ENCODE assay signal across 14 cellular contexts in genomic region chr6:2951723-2952122, GRCh38. TPM values are rescaled to one million over a fixed set of nuclear protein-coding genes. Genes with fewer than 3 reads are reported as not detected.
DNase-seq lines count a peak whose midpoint lies in the region; ATAC-seq and TF ChIP-seq lines count a peak whose summit lies in the region.
"Had no signal": no experiment of that assay in that cellular context is flagged by ENCODE, and none has a peak within 500 bp of the region (broad histone marks: within the 10 kb centered on the region; RNA-seq: fewer than 3 reads in every experiment).

No MANE protein-coding gene starts in this region.

- no peak for ATAC-seq in CD8-positive, alpha-beta T cell
- no peak for ATAC-seq in WTC11
- peak; percentile 51 for ATAC-seq in sciatic nerve
- no peak for ATAC-seq in GM21447 (IDR thresholded peaks at IDR 0.05; ENCODE audit: unreplicated experiment)
- no peak for ATAC-seq in HG03139 (IDR thresholded peaks at IDR 0.05; ENCODE audit: unreplicated experiment)

- H3K9me3 ChIP-seq in CD8-positive, alpha-beta T cell (ENCODE audit: low read length) = no peaks in the 10 kb centered on the region
- H3K9me3 ChIP-seq: BLaER1 had no signal

- no peaks in the 10 kb centered on the region for H3K27me3 Mint-ChIP-seq in CD8-positive, alpha-beta T cell (ENCODE audit: low read depth)
- no peaks in the 10 kb centered on the region for H3K27me3 Mint-ChIP-seq in WTC11 (ENCODE audit: low read depth)
- peaks cover 0 to 2% (median 0%) of the 10 kb centered on the region in 3 donors for H3K27me3 Mint-ChIP-seq in immature natural killer cell (ENCODE audit: low read depth in 3 of 3)

- CTCF ChIA-PET in CD8-positive, alpha-beta T cell (lab: Charles Lee) = interaction anchor here (0.8 to 9.1 kb wide), 26 partner anchors 8 to 185 kb away, joined by 3 to 119 read pairs (median 5); no protein-coding TSS in a partner anchor
- CTCF ChIA-PET in WTC11 (lab: Charles Lee) = interaction anchor here (0.8 to 3.3 kb wide), 67 partner anchors 9 to 464 kb away, joined by 3 to 203 read pairs (median 6); partner anchors contain the start of genes NQO2, RIPK1, SERPINB1 and SERPINB6

- peaks cover 17% of the 10 kb centered on the region for H3K4me1 Mint-ChIP-seq in CD8-positive, alpha-beta T cell (ENCODE audit: low read depth)
- H3K4me1 Mint-ChIP-seq in WTC11 (peaks cover 24% of the 10 kb centered on the region), immature natural killer cell (peaks cover 17 to 24% of the 10 kb centered on the region in 2 donors)

- peaks cover 11% of the 10 kb centered on the region for H3K4me1 ChIP-seq in CD8-positive, alpha-beta T cell (ENCODE audit: insufficient read depth, low read length)

- H3K9me3 Mint-ChIP-seq in CD8-positive, alpha-beta T cell = no peaks in the 10 kb centered on the region
- H3K9me3 Mint-ChIP-seq in WTC11 (no peaks in the 10 kb centered on the region), immature natural killer cell (no peaks in the 10 kb centered on the region)
- H3K9me3 Mint-ChIP-seq: activated T-helper 1 cell treated with anti-CD3 and anti-CD28 coated beads, Interleukin-12 subunit alpha, Interleukin-12 subunit beta, Interleukin-2, Interleukin-4 antibody, amounts not matched to agents 30 ng/mL and 10 ng/mL and 1 ng/mL, durations not matched to agents 14 hours and 24 hours and 36 hours; nephron progenitor cell had no signal

- POLR2A ChIA-PET in CD8-positive, alpha-beta T cell (lab: Charles Lee) = interaction anchor here (1.0 to 3.2 kb wide), 6 partner anchors 9 to 38 kb away, joined by 3 to 19 read pairs (median 6); no protein-coding TSS in a partner anchor
- POLR2A ChIA-PET in WTC11 (lab: Charles Lee) = interaction anchor here (1.2 to 2.6 kb wide), 2 partner anchors 20 to 38 kb away, joined by 4 to 25 read pairs; partner anchors contain the start of gene SERPINB6

- intact Hi-C loops in CD8-positive, alpha-beta T cell (cut with DNase I, micrococcal nuclease) = loop anchor here (1.0 to 2.0 kb wide), 5 partner anchors 11 to 38 kb away; partner anchors contain the start of gene SERPINB6 (in 1 of the 2)
- intact Hi-C loops in sciatic nerve (cut with DNase I) = no loop called here

- no peak overlapping the region for H3K4me3 ChIP-seq in CD8-positive, alpha-beta T cell (ENCODE audit: low read depth, low read length)
- H3K4me3 ChIP-seq: BLaER1, PC-9 had no signal

- no peak overlapping the region for H3K4me3 Mint-ChIP-seq in CD8-positive, alpha-beta T cell
- H3K4me3 Mint-ChIP-seq in WTC11 (no peak overlapping the region), immature natural killer cell (peak overlapping the region; percentile 27 to 52 (median 46))
- H3K4me3 Mint-ChIP-seq: nephron progenitor cell had no signal

- TF ChIP-seq CTCF in CD8-positive, alpha-beta T cell (IDR thresholded peaks at IDR 0.05) = no peak
- no peak for TF ChIP-seq CTCF in WTC11 (IDR thresholded peaks at IDR 0.05)

- peak overlapping the region; percentile 69 for H3K27ac Mint-ChIP-seq in CD8-positive, alpha-beta T cell
- H3K27ac Mint-ChIP-seq in WTC11 = peak overlapping the region; percentile 21; the same call in 1 of the 2 replicates
- H3K27ac Mint-ChIP-seq in immature natural killer cell = peak overlapping the region; percentile 66 to 88 (median 78)
- H3K27ac Mint-ChIP-seq: activated T-helper 1 cell treated with anti-CD3 and anti-CD28 coated beads, Interleukin-12 subunit alpha, Interleukin-12 subunit beta, Interleukin-2, Interleukin-4 antibody, amounts not matched to agents 30 ng/mL and 10 ng/mL and 1 ng/mL, durations not matched to agents 14 hours and 24 hours and 36 hours; nephron progenitor cell had no signal

- no peak for DNase-seq in CD8-positive, alpha-beta T cell
- DNase-seq in WTC11 (ENCODE audit: low spot score) (no peak), immature natural killer cell (peak in 2 of 3 donors; percentile 22 to 41), sciatic nerve (ENCODE audit: low spot score) (no peak), GM03348 (ENCODE audit: low spot score) (no peak), NCI-H2227 treated with DMSO at 0.1 percent for 48 hours (lab: John Stamatoyannopoulos, UW) (no peak)
- DNase-seq: NCI-H1436; PC-9; stimulated activated CD4-positive, alpha-beta T cell treated with anti-CD3 and anti-CD28 coated beads, Interleukin-4, amount 100 ng/mL, for 24 hours had no signal

- H3K36me3 Mint-ChIP-seq in CD8-positive, alpha-beta T cell = peaks cover 64% of the 10 kb centered on the region
- peaks cover 5% of the 10 kb centered on the region; the same call in 1 of the 2 replicates for H3K36me3 Mint-ChIP-seq in WTC11
- H3K36me3 Mint-ChIP-seq in immature natural killer cell = peaks cover 29 to 62% (median 58%) of the 10 kb centered on the region in 3 donors

- peaks cover 8% of the 10 kb centered on the region for H3K36me3 ChIP-seq in CD8-positive, alpha-beta T cell (ENCODE audit: insufficient read depth, low read length)
- H3K36me3 ChIP-seq: BLaER1 had no signal

- no peak overlapping the region for H3K27ac ChIP-seq in CD8-positive, alpha-beta T cell (ENCODE audit: low read depth, low read length)
- H3K27ac ChIP-seq: BLaER1, PC-9 had no signal

- H3K27me3 ChIP-seq in CD8-positive, alpha-beta T cell (ENCODE audit: insufficient read depth, low read length) = no peaks in the 10 kb centered on the region
- H3K27me3 ChIP-seq: BLaER1 had no signal

TF ChIP-seq in WTC11, 78 proteins besides CTCF, POLR2A, EP300 and RAD21:
- TF ChIP-seq ZNF396 (CRISPR knock-in tag; IDR thresholded peaks at IDR 0.05; ENCODE audit: borderline replicate concordance) (no peak), PRRX2 (CRISPR knock-in tag; IDR thresholded peaks at IDR 0.05) (no peak), E2F4 (CRISPR knock-in tag; IDR thresholded peaks at IDR 0.05; ENCODE audit: borderline replicate concordance, low read depth) (no peak)

RNA-seq across cellular contexts. Expression of gene SERPINB6, which starts 19.6 kb away (rescaled TPM):
- 10 to 100 TPM; 41.7 to 45.6 TPM for total RNA-seq in CD8-positive, alpha-beta T cell
- 28.0 to 33.7 TPM (median 32.9 TPM) in 3 replicates for total RNA-seq in WTC11 (2021)
- polyA plus RNA-seq in immature natural killer cell = 100 to 1,000 TPM; 196 to 243 (median 199) TPM
- total RNA-seq in sciatic nerve = 122 TPM

RNA-seq across cellular contexts. Expression of gene NQO2, which starts 48.0 kb away (rescaled TPM):
- 1 to 10 TPM; 3.8 to 5.5 TPM for total RNA-seq in CD8-positive, alpha-beta T cell
- 119 to 152 TPM (median 150 TPM) in 3 replicates for total RNA-seq in WTC11 (2021)
- 10 to 100 TPM; 55.5 to 74.7 (median 67.9) TPM for polyA plus RNA-seq in immature natural killer cell
- 30.1 TPM for total RNA-seq in sciatic nerve

RNA-seq across cellular contexts. Expression of gene SERPINB9, which starts 48.6 kb away (rescaled TPM):
- 10 to 100 TPM; 36.0 to 39.1 TPM for total RNA-seq in CD8-positive, alpha-beta T cell
- total RNA-seq in WTC11 (2021) (39.5 to 43.7 TPM (median 41.6 TPM) in 3 replicates), sciatic nerve (34.1 TPM)
- polyA plus RNA-seq in immature natural killer cell = 10 to 100 TPM; 20.7 to 50.4 (median 21.7) TPM

Comparison
In these comparisons a context has a peak if more than half of its experiments do, and no peak if none do; other contexts are left out.
1. DNase-seq: peak in immature natural killer cell (2 of 3); none in CD8-positive, alpha-beta T cell (0 of 7), WTC11 (single experiment), sciatic nerve (single experiment), GM03348 (single experiment) and NCI-H2227 treated with DMSO at 0.1 percent for 48 hours (single experiment).
2. H3K27ac Mint-ChIP-seq: peak in every context shown above with its lines; median percentile 78 in immature natural killer cell; 69 in CD8-positive, alpha-beta T cell; 21 in WTC11.
3. H3K4me3 Mint-ChIP-seq: peak in immature natural killer cell (5 of 5); none in CD8-positive, alpha-beta T cell (single experiment) and WTC11 (single experiment).